Comparison of ENCODE assay signal across 9 cellular contexts in genomic region chr21:45982758-45983731, GRCh38. TPM values are rescaled to one million over a fixed set of nuclear protein-coding genes. Genes with fewer than 3 reads are reported as not detected.
DNase-seq lines count a peak whose midpoint lies in the region; ATAC-seq and TF ChIP-seq lines count a peak whose summit lies in the region.
"Had no signal": no experiment of that assay in that cellular context is flagged by ENCODE, and none has a peak within 500 bp of the region (broad histone marks: within the 10 kb centered on the region; RNA-seq: fewer than 3 reads in every experiment).

No MANE protein-coding gene starts in this region.

- H3K9me3 ChIP-seq in right cardiac atrium (ENCODE audit: control insufficient read depth, low read length) (no peaks in the 10 kb centered on the region), sigmoid colon (no peaks in the 10 kb centered on the region)

- H3K4me1 ChIP-seq in right cardiac atrium (ENCODE audit: control insufficient read depth, insufficient read depth, low read length) = no peaks in the 10 kb centered on the region
- H3K4me1 ChIP-seq in sigmoid colon = peaks cover 0 to 68% (median 65%) of the 10 kb centered on the region in 4 donors

- 57% methylated on average over 53 of the region's 53 CpGs for WGBS in right cardiac atrium
- WGBS in sigmoid colon, 2 donors = 52 to 54% methylated on average over 53 of the region's 53 CpGs

- peaks cover 7% of the 10 kb centered on the region for H3K27me3 Mint-ChIP-seq in WTC11 (ENCODE audit: low read depth)

- H3K27ac ChIP-seq in right cardiac atrium (ENCODE audit: low read length) = no peak overlapping the region
- H3K27ac ChIP-seq in sigmoid colon = peak overlapping the region; percentile 95 to 97 (median 97)

- CTCF ChIA-PET in WTC11 (lab: Charles Lee) = interaction anchor here (0.9 to 3.2 kb wide), 3 partner anchors 11 to 160 kb away, joined by 3 to 34 read pairs (median 3); partner anchors contain the start of gene COL6A2

- H3K27ac Mint-ChIP-seq in WTC11 = peak overlapping the region; percentile 45; the same call in 1 of the 2 replicates

- H3K9me3 Mint-ChIP-seq in WTC11 = no peaks in the 10 kb centered on the region

- POLR2A ChIA-PET in WTC11 (lab: Charles Lee) = no interaction called here

- DNase-seq in ELF-1 (ENCODE audit: low read depth, low spot score) (peak; percentile 51), WTC11 (ENCODE audit: low spot score) (peak; percentile 42), right cardiac atrium (peak; percentile 26 to 65 (median 61)), sigmoid colon (peak; percentile 76), KG1 (lab: John Stamatoyannopoulos, UW) (no peak), HT-29 (ENCODE audit: low spot score) (no peak), SKM-1 (lab: John Stamatoyannopoulos, UW; ENCODE audit: unreplicated experiment) (no peak), NCI-H1048 (lab: John Stamatoyannopoulos, UW) (no peak)
- DNase-seq: midbrain had no signal

- H3K27me3 ChIP-seq in right cardiac atrium (ENCODE audit: control insufficient read depth, insufficient read depth) (no peaks in the 10 kb centered on the region), sigmoid colon (no peaks in the 10 kb centered on the region)

- no peak for TF ChIP-seq EP300 in sigmoid colon (IDR thresholded peaks at IDR 0.05)

- peaks cover 29 to 41% (median 31%) of the 10 kb centered on the region in 4 donors for H3K36me3 ChIP-seq in sigmoid colon

- peak; percentile 21 for ATAC-seq in WTC11
- peak; percentile 0 to 1 for ATAC-seq in right cardiac atrium

- H3K4me3 ChIP-seq in right cardiac atrium (ENCODE audit: low read length) (peak overlapping the region; percentile 81), sigmoid colon (peak overlapping the region; percentile 79 to 99 (median 94))

- TF ChIP-seq CTCF in WTC11 (IDR thresholded peaks at IDR 0.05) (no peak), sigmoid colon (IDR thresholded peaks at IDR 0.05) (no peak)

- H3K36me3 Mint-ChIP-seq in WTC11 = peaks cover 18% of the 10 kb centered on the region

- H3K4me3 Mint-ChIP-seq in WTC11 = peak overlapping the region; percentile 73

- peaks cover 15% of the 10 kb centered on the region for H3K4me1 Mint-ChIP-seq in WTC11

- intact Hi-C loops in right cardiac atrium (cut with DNase I) = loop anchor here in 3 of 4 donors (5.0 kb wide), 2 partner anchors 44 to 114 kb away; partner anchors contain the start of gene COL6A2 (in 2 of the 3)
- intact Hi-C loops in sigmoid colon (cut with DNase I) = loop anchor here (2.0 kb wide), 1 partner anchor 40 kb away; no protein-coding TSS in a partner anchor

- no peak for TF ChIP-seq POLR2A in sigmoid colon (IDR thresholded peaks at IDR 0.05)

TF ChIP-seq in WTC11, 78 proteins besides CTCF, POLR2A, EP300 and RAD21:
- TF ChIP-seq ETV6 (CRISPR knock-in tag; IDR thresholded peaks at IDR 0.05) = no peak
- no peak for TF ChIP-seq FOXP4 (CRISPR knock-in tag; IDR thresholded peaks at IDR 0.05)
- no peak for TF ChIP-seq KAT7 (CRISPR knock-in tag; IDR thresholded peaks at IDR 0.05; ENCODE audit: borderline replicate concordance)
- no peak for TF ChIP-seq ARID4B (CRISPR knock-in tag; IDR thresholded peaks at IDR 0.05; ENCODE audit: borderline replicate concordance)
- no peak for TF ChIP-seq PRDM15 (CRISPR knock-in tag; IDR thresholded peaks at IDR 0.05)
- no peak for TF ChIP-seq EMX1 (CRISPR knock-in tag; IDR thresholded peaks at IDR 0.05)
- no peak for TF ChIP-seq TCF7 (CRISPR knock-in tag; IDR thresholded peaks at IDR 0.05; ENCODE audit: low read depth)
- TF ChIP-seq MXD4 (CRISPR knock-in tag; IDR thresholded peaks at IDR 0.05; ENCODE audit: borderline replicate concordance) = no peak
- no peak for TF ChIP-seq NR3C1 (CRISPR knock-in tag; conservative IDR thresholded peaks at IDR 0.05; ENCODE audit: low read depth)
- TF ChIP-seq CREM (CRISPR knock-in tag; IDR thresholded peaks at IDR 0.05) = no peak

RNA-seq across cellular contexts. Expression of gene COL6A1, which starts 1.5 kb away (rescaled TPM):
- 221 to 245 TPM (median 240 TPM) in 3 replicates for total RNA-seq in WTC11 (2021)
- 100 to 1,000 TPM; 112 to 192 (median 171) TPM for total RNA-seq in right cardiac atrium
- 165 TPM for polyA plus RNA-seq in right cardiac atrium
- total RNA-seq in sigmoid colon = 1,000 to 10,000 TPM in 2 of 4 donors, 100 to 1,000 TPM in 2; 622 to 1,755 (median 1,184) TPM
- 100 to 1,000 TPM in 1 of 3 donors, 10 to 100 TPM in 2; 14.3 to 131 (median 28.2) TPM for polyA plus RNA-seq in sigmoid colon
- 1.1 and 4.4 TPM in 2 replicates for total RNA-seq in HT-29 (2014; rRNA removed; shearing (Covaris generic))

Comparison
In these comparisons a context has a peak if more than half of its experiments do, and no peak if none do; other contexts are left out.
1. DNase-seq: peak in ELF-1 (single experiment), WTC11 (single experiment), right cardiac atrium (3 of 3) and sigmoid colon (single experiment); none in KG1 (single experiment), HT-29 (single experiment), SKM-1 (single experiment) and NCI-H1048 (single experiment).
2. RNA of gene COL6A1, which starts 1.5 kb away (total RNA-seq): 622 to 1,755 TPM in sigmoid colon, 221 to 245 TPM in WTC11 and 112 to 192 TPM in right cardiac atrium; 1.1 to 4.4 TPM in HT-29; every median in the first group is over 10 times any median in the second.